Comparison of ENCODE assay signal across 1 cellular context in the genomic region with DNA sequence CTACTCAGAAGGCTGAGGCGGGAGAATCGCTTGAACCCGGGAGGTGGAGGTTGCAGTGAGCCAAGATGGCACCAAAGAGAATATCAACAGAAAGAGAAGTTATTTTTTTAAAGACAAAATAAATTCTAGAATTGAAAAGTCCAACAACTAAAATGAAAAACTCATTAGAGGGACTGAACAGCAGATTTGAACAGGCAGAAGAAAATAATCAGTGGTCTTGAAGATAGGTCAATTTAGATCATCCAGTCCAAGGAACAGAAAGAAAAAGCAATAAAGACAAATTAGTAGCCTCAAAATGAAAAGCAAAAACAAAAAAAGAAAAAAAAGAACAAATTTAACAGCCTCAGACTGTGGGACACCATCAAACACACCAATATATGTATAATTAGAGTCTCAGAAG.
TF ChIP-seq lines count a peak whose summit lies in the region.

No MANE protein-coding gene starts in this region.

TF ChIP-seq in HepG2, 621 proteins besides CTCF, POLR2A, EP300 and RAD21:
- no peak for TF ChIP-seq NR2F1 (CRISPR knock-in tag; IDR thresholded peaks at IDR 0.05)
- peak; percentile 87; the same call in 1 of the 2 replicates for TF ChIP-seq ZNF160 (CRISPR knock-in tag; IDR thresholded peaks at IDR 0.05)
- TF ChIP-seq ZNF616 (CRISPR knock-in tag; IDR thresholded peaks at IDR 0.05; ENCODE audit: low read depth) = no peak
